Comparison of ENCODE assay signal across 2 cellular contexts in genomic region chr12:80045594-80045993, GRCh38.
TF ChIP-seq lines count a peak whose summit lies in the region.

No MANE protein-coding gene starts in this region.

TF ChIP-seq in SK-N-SH treated with all-trans-retinoic acid at 6 μM for 48 hours, 23 proteins besides CTCF, POLR2A, EP300 and RAD21 (continued from another document):
- TF ChIP-seq CREB5 (CRISPR knock-in tag; IDR thresholded peaks at IDR 0.05; ENCODE audit: low read depth) (no peak), POU6F1 (CRISPR knock-in tag; IDR thresholded peaks at IDR 0.05; ENCODE audit: borderline replicate concordance, low read depth) (no peak), ISL1 (CRISPR knock-in tag; IDR thresholded peaks at IDR 0.05) (no peak), BACH2 (CRISPR knock-in tag; IDR thresholded peaks at IDR 0.05; ENCODE audit: borderline replicate concordance) (no peak), ARNTL (CRISPR knock-in tag; IDR thresholded peaks at IDR 0.05; ENCODE audit: borderline replicate concordance, low read depth) (no peak), ZNF70 (CRISPR knock-in tag; IDR thresholded peaks at IDR 0.05) (no peak), ZFP30 (CRISPR knock-in tag; IDR thresholded peaks at IDR 0.05) (no peak), CSRNP3 (CRISPR knock-in tag; IDR thresholded peaks at IDR 0.05) (no peak), PPARA (CRISPR knock-in tag; IDR thresholded peaks at IDR 0.05; ENCODE audit: borderline replicate concordance) (no peak), ZFP3 (CRISPR knock-in tag; IDR thresholded peaks at IDR 0.05) (no peak)
TF ChIP-seq in SK-N-SH treated with all-trans-retinoic acid at 6 μM for 48 hours: peak in this region for 0.

TF ChIP-seq in HepG2, 621 proteins besides CTCF, POLR2A, EP300 and RAD21 (continued from another document):
- TF ChIP-seq ARID4A (CRISPR knock-in tag; IDR thresholded peaks at IDR 0.05; ENCODE audit: borderline replicate concordance) (no peak), ZSCAN9 (CRISPR knock-in tag; IDR thresholded peaks at IDR 0.05; ENCODE audit: borderline replicate concordance) (no peak), HNRNPL (IDR thresholded peaks at IDR 0.05; ENCODE audit: low read depth, low read length) (no peak), CEBPB (IDR thresholded peaks at IDR 0.05; ENCODE audit: borderline replicate concordance, low read depth, low read length) (no peak)
